In the genomic region with DNA sequence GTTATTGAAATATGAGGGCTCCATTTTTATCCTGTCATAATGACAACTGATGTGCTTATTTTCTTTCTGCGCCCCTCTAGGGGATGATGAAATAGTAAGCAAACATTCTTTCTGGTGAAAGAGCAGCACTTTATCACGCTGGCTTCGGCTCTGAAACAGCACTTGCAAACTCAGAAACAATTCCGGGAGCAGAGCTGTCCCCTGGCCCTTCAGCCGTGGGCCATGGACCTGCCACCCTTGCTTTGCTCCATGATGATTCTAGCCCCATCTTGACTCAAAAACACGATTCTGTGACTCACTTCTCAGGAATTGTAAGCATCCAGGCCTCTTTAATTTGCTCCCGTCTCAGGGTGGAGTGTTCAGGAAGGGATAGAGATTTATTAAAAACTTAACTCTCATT, we compare ENCODE assay signal across 26 cellular contexts.
A peak's percentile ranks its signal among the peaks of the same experiment; 100 is the strongest.
DNase-seq lines count a peak whose midpoint lies in the region; ATAC-seq, FAIRE-seq and TF ChIP-seq lines count a peak whose summit lies in the region.
"Had no signal": no experiment of that assay in that cellular context is flagged by ENCODE, and none has a peak within 500 bp of the region (broad histone marks: within the 10 kb centered on the region; RNA-seq: fewer than 3 reads in every experiment).

No MANE protein-coding gene starts in this region.

- peak overlapping the region; percentile 28 for H3K4me2 ChIP-seq in GM23248 (ENCODE audit: unreplicated experiment)
- H3K4me2 ChIP-seq in PC-9 = no peak overlapping the region
- H3K4me2 ChIP-seq: KMS-11 had no signal

- no peaks in the 10 kb centered on the region for H3K4me1 ChIP-seq in GM23248 (ENCODE audit: insufficient read depth)
- no peaks in the 10 kb centered on the region for H3K4me1 ChIP-seq in PC-9 (replicated peaks; ENCODE audit: insufficient read depth)
- H3K4me1 ChIP-seq: testis had no signal

- no peak overlapping the region for H3K9ac ChIP-seq in GM23248
- H3K9ac ChIP-seq: KMS-11 had no signal

- H3K79me2 ChIP-seq in GM23248 (ENCODE audit: insufficient read depth) (no peaks in the 10 kb centered on the region), PC-9 (ENCODE audit: low read depth) (no peaks in the 10 kb centered on the region)

- no peaks in the 10 kb centered on the region for H4K20me1 ChIP-seq in GM23248 (ENCODE audit: insufficient read depth)
- H4K20me1 ChIP-seq in PC-9 (ENCODE audit: insufficient read depth) = no peaks in the 10 kb centered on the region

- 9 to 14% methylated on average over 7 of the region's 7 CpGs for WGBS in GM23248 (ENCODE audit: low coverage in 1 of 2, low lambda C conversion rate in 2 of 2, missing lambda C conversion rate in 2 of 2), 2 experiments

- no peak for ATAC-seq in HG03469 (IDR thresholded peaks at IDR 0.05; ENCODE audit: unreplicated experiment)

- H3K4me3 ChIP-seq in GM23248 (no peak overlapping the region), PC-9 (no peak overlapping the region), fibroblast of pulmonary artery (replicated peaks; ENCODE audit: low read depth, low read length) (no peak overlapping the region)
- H3K4me3 ChIP-seq: testis had no signal

- no peak for TF ChIP-seq CTCF in PC-9 (conservative IDR thresholded peaks at IDR 0.05)
- no peak for TF ChIP-seq CTCF in fibroblast of pulmonary artery (IDR thresholded peaks at IDR 0.05; ENCODE audit: low read length, missing control alignments)
- no peak for TF ChIP-seq CTCF in GM13977 (IDR thresholded peaks at IDR 0.05; ENCODE audit: extremely low read depth, insufficient read depth, missing control alignments)

- POLR2A ChIA-PET in PC-9 (lab: Charles Lee; ENCODE audit: unreplicated experiment) = no interaction called here

- in situ Hi-C loops in GM23248 (cut with MboI) = no loop called here
- in situ Hi-C loops in GM13977 (cut with MboI; ENCODE audit: low pct_unique_long_range_greater_than_20kb, low sequenced_read_pairs, unreplicated experiment) = no loop called here

- FAIRE-seq in RCC 7860 (lab: Jason Lieb, UNC) = no peak
- FAIRE-seq: endometrium, H1, HTR-8/SVneo had no signal

- H3K9me2 ChIP-seq in GM23248 (ENCODE audit: insufficient read depth) = no peaks in the 10 kb centered on the region
- no peaks in the 10 kb centered on the region for H3K9me2 ChIP-seq in PC-9 (ENCODE audit: insufficient read depth)

- no peaks in the 10 kb centered on the region for H3K36me3 ChIP-seq in GM23248 (ENCODE audit: low read depth)
- no peaks in the 10 kb centered on the region for H3K36me3 ChIP-seq in PC-9 (ENCODE audit: low read depth)

- no peaks in the 10 kb centered on the region for H3K9me3 ChIP-seq in GM23248 (ENCODE audit: low read depth)
- no peaks in the 10 kb centered on the region for H3K9me3 ChIP-seq in PC-9 (ENCODE audit: insufficient read depth, low read depth)
- H3K9me3 ChIP-seq: testis had no signal

- DNase-seq in GM23248 (peak; percentile 33), PC-9 (no peak), fibroblast of pulmonary artery (ENCODE audit: low read depth) (peak; percentile 22), renal cortical epithelial cell (ENCODE audit: low read depth) (peak; percentile 33), RCC 7860 (ENCODE audit: low spot score) (no peak), GM13977 (ENCODE audit: low spot score) (no peak)
- DNase-seq: activated CD4-positive, alpha-beta T cell treated with anti-CD3 and anti-CD28 coated beads, Interleukin-2, amount 10 ng/mL, durations not matched to agents 7 days and 5 days; activated naive CD4-positive, alpha-beta T cell treated with anti-CD3 and anti-CD28 coated beads, Interleukin-2, amount 10 ng/mL, durations not matched to agents 7 days and 5 days; amygdala; caudate nucleus; CD4-positive, alpha-beta memory T cell; DMS 273 treated with DMSO at 0.1 percent for 48 hours; head of caudate nucleus; mesendoderm; NCI-H146; NCI-H2171 treated with DMSO at 0.1 percent for 48 hours; NCI-H526 treated with DMSO at 0.1 percent for 48 hours; stimulated activated CD4-positive, alpha-beta T cell treated with anti-CD3 and anti-CD28 coated beads, Interleukin-4, amount 100 ng/mL, for 24 hours; stimulated activated naive CD4-positive, alpha-beta T cell; T-helper 9 cell; testis had no signal

- H3K27ac ChIP-seq in GM23248 = no peak overlapping the region
- no peak overlapping the region for H3K27ac ChIP-seq in PC-9
- H3K27ac ChIP-seq: KMS-11, testis had no signal

- no TSS peak for BruUV-seq in PC-9 (replicated peaks; lab: Mats Ljungman, UMichigan)

- peak overlapping the region; percentile 53; the same call in 1 of the 2 replicates for H2AFZ ChIP-seq in GM23248
- peak overlapping the region; percentile 24; the same call in 1 of the 2 replicates for H2AFZ ChIP-seq in PC-9

- no peaks in the 10 kb centered on the region for H3F3A ChIP-seq in GM23248 (ENCODE audit: insufficient read depth)
- H3F3A ChIP-seq in PC-9 (ENCODE audit: insufficient read depth, low read depth) = no peaks in the 10 kb centered on the region

- CTCF ChIA-PET in PC-9 (lab: Charles Lee) = no interaction called here

- H3K27me3 ChIP-seq in GM23248 (replicated peaks; ENCODE audit: insufficient read depth) (no peaks in the 10 kb centered on the region), PC-9 (ENCODE audit: insufficient read depth, low read depth) (peaks cover 55% of the 10 kb centered on the region)
- H3K27me3 ChIP-seq: testis had no signal

- intact Hi-C loops in PC-9 (cut with micrococcal nuclease; ENCODE audit: unreplicated experiment) = no loop called here

Comparison
In these comparisons a context has a peak if more than half of its experiments do, and no peak if none do; other contexts are left out.
1. DNase-seq: peak in GM23248 (single experiment), fibroblast of pulmonary artery (single experiment) and renal cortical epithelial cell (single experiment); none in PC-9 (0 of 2), RCC 7860 (single experiment) and GM13977 (single experiment).